Comparison of ENCODE assay signal across 8 cellular contexts in genomic region chr9:137188490-137189296, GRCh38. TPM values are rescaled to one million over a fixed set of nuclear protein-coding genes. Genes with fewer than 3 reads are reported as not detected.
DNase-seq lines count a peak whose midpoint lies in the region; ATAC-seq, FAIRE-seq and TF ChIP-seq lines count a peak whose summit lies in the region.

Gene ANAPC2 (minus strand): TSS chr9:137188560. CDS start chr9:137188532, 28 bp downstream.
Gene SSNA1 (plus strand): TSS chr9:137188676. CDS start chr9:137188727, 51 bp downstream.

- peak within 1 kb of the TSS; percentile 84 for H3K4me3 ChIP-seq in GM12875 (ENCODE audit: low read depth, low read length)
- H3K4me3 ChIP-seq in left ventricle myocardium inferior, result peak within 1 kb of the TSS; percentile 100
- peak within 1 kb of the TSS; percentile 93 for H3K4me3 ChIP-seq in psoas muscle

- WGBS in psoas muscle, 3 donors, result 0% methylated on average over 68 to 98 of the region's 98 CpGs

- intact Hi-C loops in left ventricle myocardium inferior (cut with micrococcal nuclease) (no loop called here), psoas muscle (cut with DNase I) (loop anchor here (1.0 to 5.0 kb wide), 3 partner anchors 17 to 39 kb away; partner anchors contain the start of genes CYSRT1 (in 1 of the 2), NDOR1 (in 1 of the 2), RNF208 (in 1 of the 2) and RNF224 (in 1 of the 2))

- H3K36me3 ChIP-seq in left ventricle myocardium inferior (peaks cover 57% of the 10 kb centered on the region), psoas muscle (ENCODE audit: insufficient read depth in 1 of 2, low read depth in 1 of 2) (peaks cover 3 to 53% of the 10 kb centered on the region in 2 donors)

- H3K27me3 ChIP-seq in left ventricle myocardium inferior (ENCODE audit: low read depth) (no peaks in the 10 kb centered on the region), psoas muscle (ENCODE audit: insufficient read depth in 3 of 3, low read length in 2 of 3) (no peaks in the 10 kb centered on the region)

- H3K27ac ChIP-seq in left ventricle myocardium inferior (replicated peaks) (peak within 1 kb of the TSS; percentile 100), psoas muscle (peak within 1 kb of the TSS; percentile 97)

- DNase-seq in NCI-H1417 (lab: John Stamatoyannopoulos, UW) (peak; percentile 93 to 98 (median 97)), T-helper 1 cell (peak; percentile 81 to 94 (median 88)), amniotic epithelial cell (ENCODE audit: low read depth) (peak; percentile 88), left ventricle myocardium inferior (peak; percentile 93), psoas muscle (peak; percentile 92 to 97), urothelium cell line (ENCODE audit: low spot score) (peak; percentile 94)

- H3K9me3 ChIP-seq in left ventricle myocardium inferior (replicated peaks) (no peaks in the 10 kb centered on the region), psoas muscle (no peaks in the 10 kb centered on the region)

- TF ChIP-seq CTCF in GM12875 (IDR thresholded peaks at IDR 0.05; ENCODE audit: borderline replicate concordance, insufficient read depth, low read depth, low read length), result peak; percentile 56
- TF ChIP-seq CTCF in left ventricle myocardium inferior (IDR thresholded peaks at IDR 0.05; ENCODE audit: borderline replicate concordance), result no peak
- TF ChIP-seq CTCF in psoas muscle (IDR thresholded peaks at IDR 0.05), result peak; percentile 12

- ATAC-seq in HG02759 (IDR thresholded peaks at IDR 0.05; ENCODE audit: unreplicated experiment) (peak; percentile 88), psoas muscle (peak; percentile 93 to 95 (median 94))

- peak; percentile 99 for FAIRE-seq in urothelium cell line (lab: Jason Lieb, UNC)

- H3K4me1 ChIP-seq in left ventricle myocardium inferior, result peaks cover 78% of the 10 kb centered on the region
- H3K4me1 ChIP-seq in psoas muscle, result peaks cover 43% of the 10 kb centered on the region

RNA-seq across cellular contexts. Expression of gene ANAPC2, which starts in this region (rescaled TPM):
- total RNA-seq in left ventricle myocardium inferior (34.7 TPM), psoas muscle (10 to 100 TPM; 20.5 to 32.1 (median 24.3) TPM)
- 10 to 100 TPM; 13.0 to 22.6 (median 21.6) TPM for polyA plus RNA-seq in psoas muscle

RNA-seq across cellular contexts. Expression of gene SSNA1, which starts in this region (rescaled TPM):
- total RNA-seq in left ventricle myocardium inferior (72.3 TPM), psoas muscle (10 to 100 TPM; 51.5 to 65.4 (median 54.4) TPM)
- polyA plus RNA-seq in psoas muscle, result 100 to 1,000 TPM; 101 to 176 (median 142) TPM

Comparison
In these comparisons a context has a peak if more than half of its experiments do, and no peak if none do; other contexts are left out.
1. Peak in every context shown above with its lines: DNase-seq, ATAC-seq, H3K4me3 ChIP-seq and H3K27ac ChIP-seq.